ENCODE assay signal across 8 cellular contexts in genomic region chr16:85610446-85611204, GRCh38. TPM values are rescaled to one million over a fixed set of nuclear protein-coding genes. Genes with fewer than 3 reads are reported as not detected.
DNase-seq lines count a peak whose midpoint lies in the region; TF ChIP-seq lines count a peak whose summit lies in the region.

No MANE protein-coding gene starts in this region.

- H3K36me3 ChIP-seq in BLaER1: no peaks in the 10 kb centered on the region

- H3K4me3 Mint-ChIP-seq in activated T-helper 2 cell treated with anti-CD3 and anti-CD28 coated beads, Interferon-gamma antibody, Interleukin-2, Interleukin-4, amounts not matched to agents 10 μg/mL and 5 μg/mL and 100 μg/mL, durations not matched to agents 14 hours and 24 hours and 36 hours (ENCODE audit: low read depth): peak overlapping the region; percentile 77
- H3K4me3 Mint-ChIP-seq in nephron: peak overlapping the region; percentile 69 to 84 (median 82)

- no peaks in the 10 kb centered on the region for H3K36me3 Mint-ChIP-seq in activated T-helper 2 cell treated with anti-CD3 and anti-CD28 coated beads, Interferon-gamma antibody, Interleukin-2, Interleukin-4, amounts not matched to agents 10 μg/mL and 5 μg/mL and 100 μg/mL, durations not matched to agents 14 hours and 24 hours and 36 hours (ENCODE audit: low read depth)
- H3K36me3 Mint-ChIP-seq in nephron (ENCODE audit: low read depth): no peaks in the 10 kb centered on the region

- CTCF ChIA-PET in RWPE1 (lab: Yijun Ruan, JAX): interaction anchor here (0.5 to 2.4 kb wide), 18 partner anchors 11 to 300 kb away, joined by 3 to 24 read pairs (median 3); no protein-coding TSS in a partner anchor

- intact Hi-C loops in activated T-helper 2 cell treated with anti-CD3 and anti-CD28 coated beads, Interferon-gamma antibody, Interleukin-2, Interleukin-4, amounts not matched to agents 10 μg/mL and 5 μg/mL and 100 μg/mL, durations not matched to agents 14 hours and 24 hours and 36 hours (cut with micrococcal nuclease): loop anchor here (1.0 kb wide), 3 partner anchors 55 to 190 kb away; no protein-coding TSS in a partner anchor

- H3K27ac ChIP-seq in BLaER1 (peak overlapping the region; percentile 87), RWPE1 (peak overlapping the region; percentile 98)

- peaks cover 58% of the 10 kb centered on the region for H4K20me1 ChIP-seq in BLaER1

- peaks cover 22% of the 10 kb centered on the region for H3K4me1 Mint-ChIP-seq in activated T-helper 2 cell treated with anti-CD3 and anti-CD28 coated beads, Interferon-gamma antibody, Interleukin-2, Interleukin-4, amounts not matched to agents 10 μg/mL and 5 μg/mL and 100 μg/mL, durations not matched to agents 14 hours and 24 hours and 36 hours (ENCODE audit: low read depth)
- peaks cover 59% of the 10 kb centered on the region for H3K4me1 Mint-ChIP-seq in nephron

- H3K4me3 ChIP-seq in BLaER1: peak overlapping the region; percentile 76; the same call in 1 of the 2 replicates
- peak overlapping the region; percentile 22 for H3K4me3 ChIP-seq in fibroblast of the aortic adventitia (ENCODE audit: low read depth, low read length)

- peak; percentile 76 for TF ChIP-seq CTCF in GM20000 (IDR thresholded peaks at IDR 0.05; ENCODE audit: extremely low read depth, missing control alignments)
- peak; percentile 97 for TF ChIP-seq CTCF in RWPE1 (conservative IDR thresholded peaks at IDR 0.05; ENCODE audit: low read depth)
- TF ChIP-seq CTCF in fibroblast of the aortic adventitia (IDR thresholded peaks at IDR 0.05; ENCODE audit: insufficient read depth, low read length): peak; percentile 86
- peak; percentile 97 to 99 (median 98) for TF ChIP-seq CTCF in nephron (IDR thresholded peaks at IDR 0.05; ENCODE audit: unreplicated experiment in 3 of 3)

- peak overlapping the region; percentile 49 for H3K27ac Mint-ChIP-seq in activated T-helper 2 cell treated with anti-CD3 and anti-CD28 coated beads, Interferon-gamma antibody, Interleukin-2, Interleukin-4, amounts not matched to agents 10 μg/mL and 5 μg/mL and 100 μg/mL, durations not matched to agents 14 hours and 24 hours and 36 hours
- peak overlapping the region; percentile 51 to 76 (median 60) for H3K27ac Mint-ChIP-seq in nephron

- peaks cover 68% of the 10 kb centered on the region for H3K4me1 ChIP-seq in BLaER1

- H3K4me2 ChIP-seq in BLaER1: peak overlapping the region; percentile 97

- H3K9me3 Mint-ChIP-seq in activated T-helper 2 cell treated with anti-CD3 and anti-CD28 coated beads, Interferon-gamma antibody, Interleukin-2, Interleukin-4, amounts not matched to agents 10 μg/mL and 5 μg/mL and 100 μg/mL, durations not matched to agents 14 hours and 24 hours and 36 hours: no peaks in the 10 kb centered on the region
- no peaks in the 10 kb centered on the region for H3K9me3 Mint-ChIP-seq in nephron

- DNase-seq in GM20000 (ENCODE audit: low spot score) (peak; percentile 89), Kasumi-1 (lab: John Stamatoyannopoulos, UW) (peak; percentile 86 to 90), RWPE1 (ENCODE audit: low spot score) (peak; percentile 83), fibroblast of the aortic adventitia (ENCODE audit: low read depth) (peak; percentile 70)
- DNase-seq in activated T-helper 2 cell treated with anti-CD3 and anti-CD28 coated beads, Interferon-gamma antibody, Interleukin-2, Interleukin-4, amounts not matched to agents 10 μg/mL and 5 μg/mL and 100 μg/mL, durations not matched to agents 14 hours and 24 hours and 36 hours (ENCODE audit: low spot score): peak; percentile 82
- DNase-seq in stimulated activated naive CD4-positive, alpha-beta T cell (lab: John Stamatoyannopoulos, UW): peak; percentile 70 to 84 (median 77)

- POLR2A ChIA-PET in RWPE1 (lab: Yijun Ruan, JAX; ENCODE audit: low non-redundant PET): interaction anchor here (0.6 to 0.7 kb wide), 3 partner anchors 50 to 90 kb away, joined by 3 to 4 read pairs (median 3); no protein-coding TSS in a partner anchor

- H3K27me3 Mint-ChIP-seq in activated T-helper 2 cell treated with anti-CD3 and anti-CD28 coated beads, Interferon-gamma antibody, Interleukin-2, Interleukin-4, amounts not matched to agents 10 μg/mL and 5 μg/mL and 100 μg/mL, durations not matched to agents 14 hours and 24 hours and 36 hours (ENCODE audit: low read depth): peaks cover 1% of the 10 kb centered on the region
- peaks cover 10% of the 10 kb centered on the region for H3K27me3 Mint-ChIP-seq in nephron (ENCODE audit: low read depth)

- H3K9ac ChIP-seq in BLaER1: no peak overlapping the region

- no peaks in the 10 kb centered on the region for H3K27me3 ChIP-seq in BLaER1

- H3K9me3 ChIP-seq in BLaER1: no peaks in the 10 kb centered on the region

RNA-seq across cellular contexts. Expression of gene GSE1, which starts 2.5 kb away (rescaled TPM):
- 37.2 and 39.4 TPM in 2 replicates for total RNA-seq in activated T-helper 2 cell treated with anti-CD3 and anti-CD28 coated beads, Interferon-gamma antibody, Interleukin-2, Interleukin-4, amounts not matched to agents 10 μg/mL and 5 μg/mL and 100 μg/mL, durations not matched to agents 14 hours and 24 hours and 36 hours
- 23.1 and 25.2 TPM in 2 replicates for total RNA-seq in fibroblast of the aortic adventitia (ENCODE audit: low replicate concordance)

Comparison
In these comparisons a context has a peak if more than half of its experiments do, and no peak if none do; other contexts are left out.
1. Peak in every context shown above with its lines: DNase-seq, H3K4me3 ChIP-seq and H3K27ac ChIP-seq.